9 cellular contexts compared by ENCODE assay signal in the genomic region with DNA sequence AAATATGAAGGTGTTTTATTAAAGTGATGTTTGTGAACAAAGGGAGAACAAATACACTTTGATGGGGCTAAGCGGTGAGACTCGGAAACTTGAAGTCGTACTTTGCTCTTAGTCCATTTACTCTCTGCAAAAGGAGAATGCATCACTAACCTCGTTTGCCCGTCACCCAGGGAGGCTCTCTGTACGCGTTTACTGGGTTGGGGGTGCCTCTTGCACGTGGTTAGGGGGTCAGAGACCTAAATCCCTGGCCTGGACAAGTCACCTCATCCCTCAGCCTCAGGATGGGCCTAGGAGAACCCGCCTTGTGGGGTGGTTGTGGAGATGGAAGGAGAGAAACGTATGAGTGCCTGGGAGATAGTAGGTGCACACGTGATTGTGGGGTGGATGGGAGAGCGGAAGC. TPM values are rescaled to one million over a fixed set of nuclear protein-coding genes. Genes with fewer than 3 reads are reported as not detected.
A peak's percentile ranks its signal among the peaks of the same experiment; 100 is the strongest.
DNase-seq lines count a peak whose midpoint lies in the region; ATAC-seq and TF ChIP-seq lines count a peak whose summit lies in the region.
"Had no signal": no experiment of that assay in that cellular context is flagged by ENCODE, and none has a peak within 500 bp of the region (broad histone marks: within the 10 kb centered on the region; RNA-seq: fewer than 3 reads in every experiment).

No MANE protein-coding gene starts in this region.

- DNase-seq in CD4-positive, CD25-positive, alpha-beta regulatory T cell = no peak
- DNase-seq in NB4 (ENCODE audit: low read depth) (no peak), colonic mucosa (peak; percentile 25), neuronal stem cell (ENCODE audit: low spot score) (no peak), HK-2 (ENCODE audit: unreplicated experiment) (no peak), NCI-H1417 treated with DMSO at 0.1 percent for 48 hours (lab: John Stamatoyannopoulos, UW) (no peak)

- H3K4me1 Mint-ChIP-seq in CD4-positive, CD25-positive, alpha-beta regulatory T cell = peaks cover 5 to 29% (median 17%) of the 10 kb centered on the region in 4 donors

- H3K9me3 ChIP-seq in CD4-positive, CD25-positive, alpha-beta regulatory T cell (ENCODE audit: control insufficient read depth in 2 of 2, low read length in 2 of 2) = no peaks in the 10 kb centered on the region
- H3K9me3 ChIP-seq in colonic mucosa = no peaks in the 10 kb centered on the region
- H3K9me3 ChIP-seq in neuronal stem cell (replicated peaks in 1 of 2; ENCODE audit: control insufficient read depth in 2 of 2, insufficient read depth in 1 of 2, low read depth in 1 of 2, low read length in 2 of 2) = peaks cover 13 to 29% of the 10 kb centered on the region in 2 donors

- intact Hi-C loops in colonic mucosa (cut with DNase I) = no loop called here

- H3K4me1 ChIP-seq in CD4-positive, CD25-positive, alpha-beta regulatory T cell (ENCODE audit: control insufficient read depth, insufficient read depth, low read length, poor library complexity, severe bottlenecking) = peaks cover 19% of the 10 kb centered on the region
- H3K4me1 ChIP-seq in colonic mucosa (peaks cover 4% of the 10 kb centered on the region), neuronal stem cell (ENCODE audit: control insufficient read depth in 2 of 2, insufficient read depth in 1 of 2, low read depth in 1 of 2, low read length in 2 of 2) (peaks cover 7 to 11% of the 10 kb centered on the region in 2 donors)

- peak overlapping the region; percentile 82 for H2AFZ ChIP-seq in neuronal stem cell (ENCODE audit: low read length)

- ATAC-seq in CD4-positive, CD25-positive, alpha-beta regulatory T cell (ENCODE audit: low read depth in 2 of 2) = no peak
- ATAC-seq in HG03457 (IDR thresholded peaks at IDR 0.05; ENCODE audit: unreplicated experiment) (no peak), GM18519 (IDR thresholded peaks at IDR 0.05; ENCODE audit: low FRiP score, unreplicated experiment) (no peak)

- peak overlapping the region; percentile 39 for H3K14ac ChIP-seq in neuronal stem cell (ENCODE audit: low read length)

- peak overlapping the region; percentile 91 for H3K18ac ChIP-seq in neuronal stem cell (ENCODE audit: low read length)

- WGBS in neuronal stem cell (ENCODE audit: extremely low coverage in 2 of 2, insufficient read length in 2 of 2, insufficient replicate concordance in 1 of 2), 2 donors = no CpG with 5 or more reads among the region's 12 CpGs

- H3K23ac ChIP-seq in neuronal stem cell (ENCODE audit: low read depth, low read length, poor library complexity) = no peak overlapping the region

- peaks cover 7% of the 10 kb centered on the region for H3K36me3 Mint-ChIP-seq in CD4-positive, CD25-positive, alpha-beta regulatory T cell

- H2BK12ac ChIP-seq in neuronal stem cell (ENCODE audit: low read length) = no peak overlapping the region

- H3K9ac ChIP-seq in colonic mucosa (ENCODE audit: low read depth in 2 of 2, low read length in 2 of 2) (peak overlapping the region in 1 of 2 donors; percentile 43), neuronal stem cell (ENCODE audit: low read depth, low read length, poor library complexity) (no peak overlapping the region)

- H2BK15ac ChIP-seq in neuronal stem cell (ENCODE audit: low read length) = peak overlapping the region; percentile 26

- TF ChIP-seq POLR2A in NB4 (IDR thresholded peaks at IDR 0.05; ENCODE audit: extremely low read depth, insufficient read length) = no peak

- H2BK120ac ChIP-seq in neuronal stem cell (ENCODE audit: low read depth, low read length) = no peak overlapping the region

- H2BK5ac ChIP-seq in neuronal stem cell (ENCODE audit: low read length) = no peak overlapping the region

- peaks cover 2% of the 10 kb centered on the region for H3K79me1 ChIP-seq in neuronal stem cell (ENCODE audit: low read depth, low read length)

- H3K27ac ChIP-seq in CD4-positive, CD25-positive, alpha-beta regulatory T cell (ENCODE audit: insufficient read depth, low read length, poor library complexity, severe bottlenecking) = peak overlapping the region; percentile 94
- peak overlapping the region; percentile 67 for H3K27ac ChIP-seq in colonic mucosa
- no peak overlapping the region for H3K27ac ChIP-seq in neuronal stem cell (replicated peaks; ENCODE audit: low read length)
- H3K27ac ChIP-seq: cardiac muscle cell had no signal

- TF ChIP-seq CTCF in NB4 (IDR thresholded peaks at IDR 0.05; ENCODE audit: low read depth, low read length) (no peak), colonic mucosa (IDR thresholded peaks at IDR 0.05) (no peak)

- no peak overlapping the region for H3K4ac ChIP-seq in neuronal stem cell (ENCODE audit: low read length)

- H3K4me3 ChIP-seq in CD4-positive, CD25-positive, alpha-beta regulatory T cell (ENCODE audit: low read depth, low read length) = peak overlapping the region; percentile 80
- H3K4me3 ChIP-seq in NB4 (ENCODE audit: low read depth, low read length) (peak overlapping the region; percentile 1), colonic mucosa (peak overlapping the region; percentile 22), neuronal stem cell (ENCODE audit: low read length in 2 of 2) (peak overlapping the region in 1 of 2 donors; percentile 30)

- H3K4me3 Mint-ChIP-seq in CD4-positive, CD25-positive, alpha-beta regulatory T cell = peak overlapping the region; percentile 87 to 94 (median 92)

- no peak overlapping the region for H3K4me2 ChIP-seq in neuronal stem cell (ENCODE audit: insufficient read depth, low read length, poor library complexity, severe bottlenecking)

- H4K8ac ChIP-seq in neuronal stem cell (ENCODE audit: low read depth, low read length) = peak overlapping the region; percentile 96

- no peak overlapping the region for H4K91ac ChIP-seq in neuronal stem cell (ENCODE audit: low read depth, low read length, poor library complexity)

- H3K27ac Mint-ChIP-seq in CD4-positive, CD25-positive, alpha-beta regulatory T cell = peak overlapping the region; percentile 97 to 98 (median 97)

- peaks cover 4% of the 10 kb centered on the region for H3K27me3 Mint-ChIP-seq in CD4-positive, CD25-positive, alpha-beta regulatory T cell

- no peaks in the 10 kb centered on the region for H3K27me3 ChIP-seq in CD4-positive, CD25-positive, alpha-beta regulatory T cell (ENCODE audit: control insufficient read depth, insufficient read depth, low read length)
- H3K27me3 ChIP-seq in colonic mucosa (no peaks in the 10 kb centered on the region), neuronal stem cell (ENCODE audit: control insufficient read depth in 3 of 3, insufficient read depth in 3 of 3, low read depth in 1 of 3, low read length in 3 of 3) (no peaks in the 10 kb centered on the region)
- H3K27me3 ChIP-seq: cardiac muscle cell had no signal

- no peaks in the 10 kb centered on the region for H3K9me3 Mint-ChIP-seq in CD4-positive, CD25-positive, alpha-beta regulatory T cell

- H3K36me3 ChIP-seq in CD4-positive, CD25-positive, alpha-beta regulatory T cell (ENCODE audit: control insufficient read depth, insufficient read depth, low read length) = no peaks in the 10 kb centered on the region
- H3K36me3 ChIP-seq in colonic mucosa = no peaks in the 10 kb centered on the region
- H3K36me3 ChIP-seq in neuronal stem cell (replicated peaks in 1 of 2; ENCODE audit: control insufficient read depth in 2 of 2, insufficient read depth in 2 of 2, low read length in 2 of 2) = peaks cover 3 to 10% of the 10 kb centered on the region in 2 donors
- H3K36me3 ChIP-seq: cardiac muscle cell had no signal

- H2AK5ac ChIP-seq in neuronal stem cell (ENCODE audit: low read depth, low read length) = peak overlapping the region; percentile 58

RNA-seq across cellular contexts. Expression of a gene that starts 0.8 kb away (rescaled TPM):
- total RNA-seq in CD4-positive, CD25-positive, alpha-beta regulatory T cell = 20.8 TPM
- 10 to 100 TPM; 12.0 to 20.3 (median 15.5) TPM for polyA plus RNA-seq in CD4-positive, CD25-positive, alpha-beta regulatory T cell
- 10 to 100 TPM; 27.1 to 44.6 TPM for total RNA-seq in colonic mucosa
- polyA plus RNA-seq in neuronal stem cell (2013, experiment 1 of 2) = 57.3 TPM
- 56.3 TPM for polyA plus RNA-seq in neuronal stem cell (2013, experiment 2 of 2)

RNA-seq across cellular contexts. Expression of a gene that starts 40.1 kb away (rescaled TPM):
- not detected for total RNA-seq in CD4-positive, CD25-positive, alpha-beta regulatory T cell
- polyA plus RNA-seq in CD4-positive, CD25-positive, alpha-beta regulatory T cell = not detected
- not detected for total RNA-seq in colonic mucosa
- polyA plus RNA-seq in neuronal stem cell (2013, experiment 1 of 2) = 7.0 TPM
- polyA plus RNA-seq in neuronal stem cell (2013, experiment 2 of 2) = 5.6 TPM
- total RNA-seq: cardiac muscle cell had no signal
- polyA plus RNA-seq: cardiac muscle cell had no signal
